In the genomic region with DNA sequence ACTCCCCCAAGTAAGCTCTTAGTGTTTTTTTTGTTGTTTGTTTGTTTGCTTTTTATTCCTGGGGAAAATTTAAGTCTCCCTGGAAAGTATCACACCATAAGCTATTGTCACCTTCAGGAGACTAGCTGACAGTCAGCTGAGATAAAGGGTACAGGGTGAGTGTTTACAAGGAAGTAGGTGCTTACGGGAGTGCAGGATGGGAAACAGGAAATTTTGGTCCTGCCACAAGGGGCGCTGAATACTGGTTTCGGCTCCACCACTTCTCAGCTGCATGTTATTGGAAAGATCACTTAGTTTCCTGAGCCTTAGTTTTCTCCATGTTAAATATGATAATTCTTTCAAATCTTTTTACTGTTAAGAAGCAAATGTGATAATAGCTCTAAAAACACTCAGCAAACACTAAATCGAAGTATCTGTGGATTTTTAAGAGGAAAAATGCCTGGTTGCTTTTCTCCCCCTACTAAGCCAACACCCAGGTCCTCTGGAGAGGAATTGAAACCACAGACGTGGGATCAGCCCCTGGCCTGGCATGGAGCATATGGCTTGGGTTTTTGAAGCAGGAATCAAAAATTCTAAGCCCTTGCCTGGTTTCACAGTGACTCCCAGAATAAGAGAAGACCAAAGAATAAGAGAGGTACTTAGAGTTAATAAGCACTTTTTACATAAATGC, we compare ENCODE assay signal across 8 cellular contexts.
A peak's percentile ranks its signal among the peaks of the same experiment; 100 is the strongest.
DNase-seq lines count a peak whose midpoint lies in the region; ATAC-seq and TF ChIP-seq lines count a peak whose summit lies in the region.

No MANE protein-coding gene starts in this region.

- no peak for TF ChIP-seq POLR2A in right lobe of liver (IDR thresholded peaks at IDR 0.05)

- no peak overlapping the region for H3K9ac ChIP-seq in Karpas-422 (ENCODE audit: low read length)

- H4K20me1 ChIP-seq in Karpas-422 (ENCODE audit: insufficient read depth, low read depth, low read length), result no peaks in the 10 kb centered on the region

- ATAC-seq in right lobe of liver (peak; percentile 83 to 97 (median 90)), HG02970 (IDR thresholded peaks at IDR 0.05; ENCODE audit: low FRiP score, unreplicated experiment) (no peak)

- H3K27ac Mint-ChIP-seq in activated T-helper 2 cell treated with anti-CD3 and anti-CD28 coated beads, Interferon-gamma antibody, Interleukin-2, Interleukin-4, amounts not matched to agents 10 μg/mL and 5 μg/mL and 100 μg/mL, durations not matched to agents 14 hours and 24 hours and 36 hours, result no peak overlapping the region

- DNase-seq in stimulated activated CD4-positive, alpha-beta T cell treated with anti-CD3 and anti-CD28 coated beads, Interleukin-15, amount 100 ng/mL, for 24 hours, result peak; percentile 38
- no peak for DNase-seq in stimulated activated CD4-positive, alpha-beta T cell treated with anti-CD3 and anti-CD28 coated beads, Interleukin-1b, Interleukin-23, amount 100 ng/mL, for 48 hours
- DNase-seq in Karpas-422, result peak; percentile 69
- DNase-seq in RWPE1 (ENCODE audit: low spot score), result peak; percentile 26
- peak; percentile 38 for DNase-seq in dedifferentiated amniotic fluid mesenchymal stem cell (ENCODE audit: extremely low spot score)
- peak in 1 of 3 donors; percentile 42 for DNase-seq in right lobe of liver
- no peak for DNase-seq in activated T-helper 2 cell treated with anti-CD3 and anti-CD28 coated beads, Interferon-gamma antibody, Interleukin-2, Interleukin-4, amounts not matched to agents 10 μg/mL and 5 μg/mL and 100 μg/mL, durations not matched to agents 14 hours and 24 hours and 36 hours (ENCODE audit: low spot score)

- H3K4me1 ChIP-seq in Karpas-422 (ENCODE audit: low read length), result no peaks in the 10 kb centered on the region
- H3K4me1 ChIP-seq in right lobe of liver, result no peaks in the 10 kb centered on the region

- 6% methylated on average over 5 of the region's 5 CpGs for WGBS in right lobe of liver (ENCODE audit: insufficient coverage, low coverage, low lambda C conversion rate, missing lambda C conversion rate)

- POLR2A ChIA-PET in RWPE1 (lab: Yijun Ruan, JAX; ENCODE audit: low non-redundant PET), result no interaction called here

- H2AFZ ChIP-seq in Karpas-422 (ENCODE audit: low read length), result no peak overlapping the region

- H3K36me3 ChIP-seq in Karpas-422 (ENCODE audit: insufficient read depth, low read length) (no peaks in the 10 kb centered on the region), right lobe of liver (no peaks in the 10 kb centered on the region)

- no peaks in the 10 kb centered on the region for H3K9me3 Mint-ChIP-seq in activated T-helper 2 cell treated with anti-CD3 and anti-CD28 coated beads, Interferon-gamma antibody, Interleukin-2, Interleukin-4, amounts not matched to agents 10 μg/mL and 5 μg/mL and 100 μg/mL, durations not matched to agents 14 hours and 24 hours and 36 hours

- H3K9me2 ChIP-seq in Karpas-422 (replicated peaks; ENCODE audit: insufficient read depth, low read length), result no peaks in the 10 kb centered on the region

- no peaks in the 10 kb centered on the region for H3K9me3 ChIP-seq in Karpas-422 (ENCODE audit: low read length)
- no peaks in the 10 kb centered on the region for H3K9me3 ChIP-seq in right lobe of liver

- peak; percentile 67 for TF ChIP-seq CTCF in RWPE1 (conservative IDR thresholded peaks at IDR 0.05; ENCODE audit: low read depth)
- TF ChIP-seq CTCF in right lobe of liver (IDR thresholded peaks at IDR 0.05), result peak; percentile 31 to 76 (median 64)

- no peaks in the 10 kb centered on the region for H3K79me2 ChIP-seq in Karpas-422 (ENCODE audit: low read length)

- no peak overlapping the region for H3K4me3 Mint-ChIP-seq in activated T-helper 2 cell treated with anti-CD3 and anti-CD28 coated beads, Interferon-gamma antibody, Interleukin-2, Interleukin-4, amounts not matched to agents 10 μg/mL and 5 μg/mL and 100 μg/mL, durations not matched to agents 14 hours and 24 hours and 36 hours (ENCODE audit: low read depth)

- H3K4me1 Mint-ChIP-seq in activated T-helper 2 cell treated with anti-CD3 and anti-CD28 coated beads, Interferon-gamma antibody, Interleukin-2, Interleukin-4, amounts not matched to agents 10 μg/mL and 5 μg/mL and 100 μg/mL, durations not matched to agents 14 hours and 24 hours and 36 hours (ENCODE audit: low read depth), result no peaks in the 10 kb centered on the region

- H3K27ac ChIP-seq in Karpas-422 (ENCODE audit: low read length) (no peak overlapping the region), RWPE1 (no peak overlapping the region), right lobe of liver (no peak overlapping the region)

- no peaks in the 10 kb centered on the region for H3K36me3 Mint-ChIP-seq in activated T-helper 2 cell treated with anti-CD3 and anti-CD28 coated beads, Interferon-gamma antibody, Interleukin-2, Interleukin-4, amounts not matched to agents 10 μg/mL and 5 μg/mL and 100 μg/mL, durations not matched to agents 14 hours and 24 hours and 36 hours (ENCODE audit: low read depth)

- no peak overlapping the region for H3K4me3 ChIP-seq in Karpas-422 (ENCODE audit: low read length)
- H3K4me3 ChIP-seq in right lobe of liver, result no peak overlapping the region

- no peaks in the 10 kb centered on the region for H3K27me3 Mint-ChIP-seq in activated T-helper 2 cell treated with anti-CD3 and anti-CD28 coated beads, Interferon-gamma antibody, Interleukin-2, Interleukin-4, amounts not matched to agents 10 μg/mL and 5 μg/mL and 100 μg/mL, durations not matched to agents 14 hours and 24 hours and 36 hours (ENCODE audit: low read depth)

- CTCF ChIA-PET in RWPE1 (lab: Yijun Ruan, JAX), result interaction anchor here (0.6 to 1.3 kb wide), 6 partner anchors 8 to 310 kb away, joined by 3 to 5 read pairs (median 4); no protein-coding TSS in a partner anchor

- no peak overlapping the region for H3K4me2 ChIP-seq in Karpas-422 (ENCODE audit: low read depth, low read length, poor library complexity, severe bottlenecking)

- intact Hi-C loops in right lobe of liver (cut with DNase I), result no loop called here
- intact Hi-C loops in activated T-helper 2 cell treated with anti-CD3 and anti-CD28 coated beads, Interferon-gamma antibody, Interleukin-2, Interleukin-4, amounts not matched to agents 10 μg/mL and 5 μg/mL and 100 μg/mL, durations not matched to agents 14 hours and 24 hours and 36 hours (cut with micrococcal nuclease), result no loop called here

- H3K27me3 ChIP-seq in Karpas-422 (ENCODE audit: low read length) (no peaks in the 10 kb centered on the region), right lobe of liver (no peaks in the 10 kb centered on the region)

Comparison
In these comparisons a context has a peak if more than half of its experiments do, and no peak if none do; other contexts are left out.
1. DNase-seq: peak in stimulated activated CD4-positive, alpha-beta T cell treated with anti-CD3 and anti-CD28 coated beads, Interleukin-15, amount 100 ng/mL, for 24 hours (single experiment), Karpas-422 (single experiment), RWPE1 (single experiment) and dedifferentiated amniotic fluid mesenchymal stem cell (single experiment); none in stimulated activated CD4-positive, alpha-beta T cell treated with anti-CD3 and anti-CD28 coated beads, Interleukin-1b, Interleukin-23, amount 100 ng/mL, for 48 hours (single experiment) and activated T-helper 2 cell treated with anti-CD3 and anti-CD28 coated beads, Interferon-gamma antibody, Interleukin-2, Interleukin-4, amounts not matched to agents 10 μg/mL and 5 μg/mL and 100 μg/mL, durations not matched to agents 14 hours and 24 hours and 36 hours (single experiment).